In the genomic region with DNA sequence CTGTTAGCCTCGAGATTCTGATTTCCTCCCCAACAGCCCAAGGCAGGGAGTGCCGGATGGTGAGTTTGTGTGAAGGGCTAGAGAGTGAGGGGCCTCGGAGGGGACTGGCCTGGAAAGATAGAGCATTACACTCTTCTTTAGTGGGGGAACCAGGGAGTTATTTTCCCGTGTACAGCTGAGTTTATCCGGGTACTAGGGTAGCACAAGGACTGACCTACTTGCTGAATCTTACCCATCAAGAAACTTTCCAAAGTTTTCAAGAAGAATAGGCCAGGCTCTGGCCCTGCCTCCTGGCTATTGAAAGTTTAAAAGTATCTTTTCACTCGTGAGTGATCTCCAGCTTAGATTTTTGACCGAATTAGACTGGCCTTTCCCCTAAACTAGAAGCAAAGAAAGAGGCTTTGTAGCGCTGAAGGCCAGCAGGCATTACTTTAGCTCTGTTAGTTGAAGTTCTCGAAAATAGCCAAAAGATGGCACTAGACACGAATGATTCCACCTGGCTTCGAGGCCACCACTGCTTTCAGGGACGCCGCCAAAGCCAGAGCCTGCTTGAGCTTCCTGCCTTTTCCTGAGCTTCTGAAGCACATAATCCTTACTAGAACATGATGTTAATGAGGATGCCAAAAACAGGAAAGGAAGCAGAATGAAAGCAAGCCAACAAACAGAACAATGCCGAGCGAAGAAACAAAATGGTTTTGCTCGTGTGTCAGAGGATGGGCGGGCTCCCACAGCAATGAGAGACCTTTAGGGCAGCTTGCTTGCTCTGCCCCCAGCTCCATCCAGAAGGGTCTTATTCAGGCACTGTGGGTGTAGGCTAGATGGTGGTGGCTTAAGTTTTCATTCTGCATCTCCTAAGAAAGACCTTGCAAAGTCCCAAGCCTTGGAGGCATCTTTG, we compare ENCODE assay signal across 9 cellular contexts. TPM values are rescaled to one million over a fixed set of nuclear protein-coding genes. Genes with fewer than 3 reads are reported as not detected.
DNase-seq lines count a peak whose midpoint lies in the region; ATAC-seq, FAIRE-seq and TF ChIP-seq lines count a peak whose summit lies in the region.
"Had no signal": no experiment of that assay in that cellular context is flagged by ENCODE, and none has a peak within 500 bp of the region (broad histone marks: within the 10 kb centered on the region; RNA-seq: fewer than 3 reads in every experiment).

No MANE protein-coding gene starts in this region.

- H3K27ac ChIP-seq in astrocyte (ENCODE audit: low read depth, low read length) (no peak overlapping the region), spleen (peak overlapping the region in 6 of 8 donors; percentile 14 to 69 (median 45))

- H3K9me3 ChIP-seq in astrocyte (ENCODE audit: insufficient read depth, low read depth, low read length) (no peaks in the 10 kb centered on the region), spleen (no peaks in the 10 kb centered on the region)

- no peak overlapping the region for H3K4me2 ChIP-seq in astrocyte (ENCODE audit: low read length)

- H3K9me3 Mint-ChIP-seq in astrocyte (ENCODE audit: unreplicated experiment): peaks cover 1% of the 10 kb centered on the region
- H3K9me3 Mint-ChIP-seq: activated T-cell treated with anti-CD3 and anti-CD28 coated beads, Interleukin-2, amount 50 U/mL, for 4 hours had no signal

- no peak overlapping the region for H3K9ac ChIP-seq in astrocyte (ENCODE audit: low read length)

- 33 to 44% (median 38%) methylated on average over 17 of the region's 17 CpGs for WGBS in spleen, 5 donors

- H4K20me1 ChIP-seq in astrocyte (ENCODE audit: insufficient read depth, low read length): no peaks in the 10 kb centered on the region

- DNase-seq in DMS153 treated with DMSO at 0.1 percent for 48 hours (lab: John Stamatoyannopoulos, UW; ENCODE audit: unreplicated experiment) (peak; percentile 72), GM19240 (ENCODE audit: insufficient read length, low spot score) (peak; percentile 30), NCI-H345 treated with DMSO at 0.1 percent for 48 hours (lab: John Stamatoyannopoulos, UW; ENCODE audit: unreplicated experiment) (peak; percentile 63), astrocyte (ENCODE audit: low read depth) (peak; percentile 37), hippocampal formation (lab: John Stamatoyannopoulos, UW) (peak; percentile 35 to 79), spleen (peak; percentile 79)
- DNase-seq in activated effector memory CD4-positive, alpha-beta T cell treated with anti-CD3 and anti-CD28 coated beads, Interleukin-2, amount 50 U/mL, for 16 hours: no peak
- DNase-seq: activated T-cell treated with anti-CD3 and anti-CD28 coated beads, Interleukin-2, amount 50 U/mL, for 4 hours had no signal

- TF ChIP-seq CTCF in astrocyte (IDR thresholded peaks at IDR 0.05; ENCODE audit: insufficient read depth, low read depth, low read length): peak; percentile 67
- TF ChIP-seq CTCF in spleen (IDR thresholded peaks at IDR 0.05 in 8 of 11, conservative IDR thresholded peaks at IDR 0.05 in 3 of 11): peak in 10 of 11 experiments; percentile 11 to 64 (median 52)

- H3K27ac Mint-ChIP-seq in astrocyte (ENCODE audit: unreplicated experiment): no peak overlapping the region

- peak; percentile 74 for FAIRE-seq in astrocyte (lab: Jason Lieb, UNC)

- H2AFZ ChIP-seq in astrocyte (ENCODE audit: low read depth, low read length): peak overlapping the region; percentile 67

- no peak overlapping the region for H3K4me3 Mint-ChIP-seq in astrocyte (ENCODE audit: unreplicated experiment)
- H3K4me3 Mint-ChIP-seq: activated T-cell treated with anti-CD3 and anti-CD28 coated beads, Interleukin-2, amount 50 U/mL, for 4 hours had no signal

- no peaks in the 10 kb centered on the region for H3K36me3 Mint-ChIP-seq in astrocyte (ENCODE audit: low read depth, unreplicated experiment)

- H3K36me3 ChIP-seq in astrocyte (ENCODE audit: insufficient read depth, low read length) (no peaks in the 10 kb centered on the region), spleen (no peaks in the 10 kb centered on the region)

- no peaks in the 10 kb centered on the region for H3K4me1 ChIP-seq in astrocyte (ENCODE audit: insufficient read depth, low read length)
- H3K4me1 ChIP-seq in spleen: peaks cover 0 to 6% (median 1%) of the 10 kb centered on the region in 6 donors

- ATAC-seq in HG03469 (IDR thresholded peaks at IDR 0.05; ENCODE audit: unreplicated experiment): peak; percentile 74

- H3K4me1 Mint-ChIP-seq in astrocyte (ENCODE audit: low read depth, unreplicated experiment): no peaks in the 10 kb centered on the region

- H3K79me2 ChIP-seq in astrocyte (ENCODE audit: insufficient read depth, low read length): no peaks in the 10 kb centered on the region

- H3K27me3 ChIP-seq in astrocyte (ENCODE audit: insufficient read depth, low read length) (peaks cover 2% of the 10 kb centered on the region), spleen (replicated peaks in 1 of 7) (peaks cover 0 to 3% (median 0%) of the 10 kb centered on the region in 7 donors)

- intact Hi-C loops in spleen (cut with DNase I; ENCODE audit: low total_unique reads): no loop called here

- TF ChIP-seq POLR2A in spleen (IDR thresholded peaks at IDR 0.05): no peak

- no peak overlapping the region for H3K4me3 ChIP-seq in astrocyte (ENCODE audit: insufficient read depth, low read depth, low read length)
- H3K4me3 ChIP-seq in spleen: no peak overlapping the region

- H3K27me3 Mint-ChIP-seq in astrocyte (ENCODE audit: low read depth, unreplicated experiment): peaks cover 7% of the 10 kb centered on the region

RNA-seq across cellular contexts. Expression of gene TSN, which starts 55.8 kb away (rescaled TPM):
- total RNA-seq in astrocyte (60.3 and 68.2 TPM in 2 replicates), spleen (10 to 100 TPM; 33.6 to 48.3 (median 44.3) TPM)
- 10 to 100 TPM; 18.2 to 30.9 (median 25.9) TPM for polyA plus RNA-seq in spleen
